1 cellular context compared by ENCODE assay signal in the genomic region with DNA sequence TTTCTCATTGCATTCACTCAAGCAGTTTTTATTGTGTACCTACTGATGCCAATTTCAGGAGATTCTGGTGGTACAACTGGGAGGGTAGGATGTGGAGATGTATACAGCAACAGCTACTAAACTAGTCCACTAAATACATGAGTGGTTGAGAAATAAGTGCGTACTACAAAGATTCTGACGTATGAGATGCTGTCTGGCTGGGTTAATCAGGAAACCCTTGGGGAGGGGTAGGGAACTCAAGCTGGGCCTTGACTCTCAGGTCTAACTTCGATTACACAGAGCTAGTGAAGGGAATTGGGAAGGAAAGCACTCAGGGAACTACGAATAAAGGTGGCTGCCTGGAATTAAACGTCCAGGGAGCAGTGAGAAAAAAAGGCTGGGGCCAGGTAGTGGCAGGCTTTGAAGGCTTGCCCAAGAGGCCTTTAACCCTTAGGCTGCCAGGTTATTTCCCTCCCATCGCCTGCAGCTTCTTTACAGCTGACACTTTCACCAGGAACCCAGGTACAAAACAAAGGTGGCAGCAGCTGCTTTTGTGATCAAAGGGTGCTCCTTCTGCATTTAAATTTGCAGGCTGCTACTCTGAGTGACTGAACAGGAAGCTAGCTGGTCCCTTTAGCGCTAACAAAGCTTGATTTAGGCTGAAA.
TF ChIP-seq lines count a peak whose summit lies in the region.

No MANE protein-coding gene starts in this region.

TF ChIP-seq in H1, 55 proteins besides CTCF, POLR2A, EP300 and RAD21:
- peak; percentile 9; the same call in 1 of the 2 replicates for TF ChIP-seq YY1 (IDR thresholded peaks at IDR 0.05; ENCODE audit: low read depth, low read length)
- peak; percentile 56 for TF ChIP-seq SAP30 (IDR thresholded peaks at IDR 0.05; ENCODE audit: insufficient read depth, insufficient replicate concordance, low read length)
- no peak for TF ChIP-seq RBBP5 (IDR thresholded peaks at IDR 0.05; ENCODE audit: borderline replicate concordance, low read depth, low read length)
- TF ChIP-seq CEBPB (IDR thresholded peaks at IDR 0.05; ENCODE audit: low read depth, low read length) = peak; percentile 68
- TF ChIP-seq SIN3A (conservative IDR thresholded peaks at IDR 0.05 in 1 of 2, IDR thresholded peaks at IDR 0.05 in 1 of 2; ENCODE audit: low read depth in 1 of 2, low read length in 2 of 2) = peak; percentile 86 to 95
- TF ChIP-seq TEAD4 (IDR thresholded peaks at IDR 0.05; ENCODE audit: low read depth, low read length) = no peak
- TF ChIP-seq TCF12 (IDR thresholded peaks at IDR 0.05; ENCODE audit: low read depth, low read length) = 0 out of 2 replicates have a peak, but pooled peaks have one; percentile 23
